In genomic region chr7:157336383-157337315, GRCh38 we compare ENCODE assay signal across 8 cellular contexts. TPM values are rescaled to one million over a fixed set of nuclear protein-coding genes. Genes with fewer than 3 reads are reported as not detected.
A peak's percentile ranks its signal among the peaks of the same experiment; 100 is the strongest.
DNase-seq lines count a peak whose midpoint lies in the region; ATAC-seq, FAIRE-seq and TF ChIP-seq lines count a peak whose summit lies in the region.

TSS of gene DNAJB6 (plus strand) at chr7:157337004. CDS start at chr7:157358573, 21,569 bp downstream.

- peaks cover 23% of the 10 kb centered on the region for H4K20me1 ChIP-seq in keratinocyte (ENCODE audit: control insufficient read depth, extremely low read depth, insufficient read depth, low read length)

- H3K9me3 ChIP-seq in keratinocyte (ENCODE audit: control insufficient read depth, low read depth, low read length): no peaks in the 10 kb centered on the region

- H2AFZ ChIP-seq in keratinocyte (ENCODE audit: control insufficient read depth, low read length): peak within 1 kb of the TSS; percentile 75

- dilution Hi-C loops in keratinocyte (cut with MboI; ENCODE audit: extremely low pct_ligation_motif_present, low sequenced_read_pairs): no loop called here

- H3K4me3 ChIP-seq in keratinocyte (ENCODE audit: control insufficient read depth in 2 of 3, extremely low read depth in 1 of 3, insufficient read depth in 2 of 3, low read depth in 1 of 3, low read length in 3 of 3): peak within 1 kb of the TSS; percentile 79 to 99 (median 99)

- H3K9ac ChIP-seq in keratinocyte (ENCODE audit: control insufficient read depth, extremely low read depth, insufficient read depth, low read length): peak within 1 kb of the TSS; percentile 94

- H3K4me1 ChIP-seq in keratinocyte (ENCODE audit: control insufficient read depth, extremely low read depth, insufficient read depth, low read length): peaks cover 12% of the 10 kb centered on the region

- no peak for TF ChIP-seq CTCF in keratinocyte (optimal IDR thresholded peaks at IDR 0.05 in 1 of 3, IDR thresholded peaks at IDR 0.05 in 1 of 3, conservative IDR thresholded peaks at IDR 0.05 in 1 of 3; ENCODE audit: extremely low read depth in 1 of 3, insufficient read depth in 2 of 3, low read length in 3 of 3)

- no peak for FAIRE-seq in keratinocyte (lab: Jason Lieb, UNC)

- H3K9me1 ChIP-seq in keratinocyte (ENCODE audit: control insufficient read depth, extremely low read depth, insufficient read depth, low read length): no peaks in the 10 kb centered on the region

- peak within 1 kb of the TSS; percentile 93 for H3K27ac ChIP-seq in keratinocyte (ENCODE audit: control insufficient read depth, insufficient read depth, low read length)

- peaks cover 46% of the 10 kb centered on the region for H3K79me2 ChIP-seq in keratinocyte (ENCODE audit: control insufficient read depth, insufficient read depth, low read length)

- ATAC-seq in GM19043 (IDR thresholded peaks at IDR 0.05; ENCODE audit: low read depth, unreplicated experiment): peak; percentile 65
- ATAC-seq in HG03354 (IDR thresholded peaks at IDR 0.05; ENCODE audit: poor library complexity, severe bottlenecking, unreplicated experiment): peak; percentile 72

- no peaks in the 10 kb centered on the region for H3K27me3 ChIP-seq in keratinocyte (ENCODE audit: control insufficient read depth, extremely low read depth, insufficient read depth, low read length)

- no peaks in the 10 kb centered on the region for H3K36me3 ChIP-seq in keratinocyte (ENCODE audit: control insufficient read depth in 2 of 2, extremely low read depth in 1 of 2, insufficient read depth in 2 of 2, low read length in 2 of 2)

- peak within 1 kb of the TSS; percentile 81 for H3K4me2 ChIP-seq in keratinocyte (ENCODE audit: control insufficient read depth, extremely low read depth, insufficient read depth, low read depth, low read length)

- DNase-seq in AG20443 (ENCODE audit: low spot score): peak; percentile 98
- DNase-seq in NCI-H446 treated with DMSO at 0.1 percent for 48 hours (lab: John Stamatoyannopoulos, UW): peak; percentile 74
- peak; percentile 97 for DNase-seq in activated CD4-positive, alpha-beta T cell treated with anti-CD3 and anti-CD28 coated beads for 1 hour
- DNase-seq in cerebellar nuclear complex (lab: John Stamatoyannopoulos, UW): peak; percentile 0 to 61
- no peak for DNase-seq in keratinocyte (ENCODE audit: low read depth, low spot score)
- DNase-seq in stimulated activated CD4-positive, alpha-beta T cell treated with anti-CD3 and anti-CD28 coated beads, Interleukin-12 subunit alpha, Interleukin-12 subunit beta, amount 100 ng/mL, for 48 hours (ENCODE audit: low read depth in 2 of 3, low spot score in 1 of 3): peak; percentile 90 to 94 (median 90)

RNA-seq across cellular contexts. Expression of gene DNAJB6, which starts in this region (rescaled TPM):
- polyA plus RNA-seq in keratinocyte: 76.8 to 163 TPM (median 152 TPM) in 3 replicates
- polyA plus RNA-seq in keratinocyte (2011; ENCODE audit: low read depth): 296 TPM
- polyA plus RNA-seq in keratinocyte (2011; cell fraction: cytosol; rRNA removed): 119 and 167 TPM in 2 replicates
- 115 and 161 TPM in 2 replicates for polyA plus RNA-seq in keratinocyte (2011; cell fraction: nucleus; rRNA removed)
- polyA plus RNA-seq in keratinocyte (2012; ENCODE audit: low replicate concordance): 190 TPM in 2 replicates
- 26.5 to 60.8 TPM (median 29.4 TPM) in 3 replicates for polyA minus RNA-seq in keratinocyte
- polyA minus RNA-seq in keratinocyte (2011; cell fraction: cytosol; rRNA and poly(A)+ RNA removed): 69.4 TPM
- polyA minus RNA-seq in keratinocyte (2011; cell fraction: nucleus; rRNA and poly(A)+ RNA removed): 49.7 and 85.1 TPM in 2 replicates
